21 cellular contexts compared by ENCODE assay signal in the genomic region with DNA sequence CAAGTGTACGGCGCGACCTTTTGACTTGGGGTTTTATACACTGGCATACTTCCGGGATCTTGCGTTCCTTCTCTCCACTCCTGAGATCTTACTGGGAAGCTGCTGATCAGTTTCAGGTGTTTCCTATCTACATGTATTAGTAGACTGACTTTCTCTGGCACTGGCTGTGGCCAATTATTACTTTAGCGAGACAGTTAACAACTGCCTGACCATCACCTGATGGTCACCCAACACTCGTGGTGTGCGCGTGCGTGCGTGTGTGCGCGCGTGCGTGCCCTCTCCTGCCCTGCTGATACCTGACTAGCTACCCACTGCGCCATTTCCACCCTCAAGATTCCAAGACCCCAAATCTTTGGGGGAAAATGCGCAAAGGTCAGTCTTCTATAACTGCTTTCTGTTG.
"Had no signal": no experiment of that assay in that cellular context is flagged by ENCODE, and none has a peak within 500 bp of the region (broad histone marks: within the 10 kb centered on the region; RNA-seq: fewer than 3 reads in every experiment).

No MANE protein-coding gene starts in this region.

- ATAC-seq: activated CD8-positive, alpha-beta memory T cell treated with anti-CD3 and anti-CD28 coated beads, Interleukin-2, amount 10 ng/mL, durations not matched to agents 7 days and 5 days had no signal

- FAIRE-seq: TTC549 had no signal

- H3K27ac Mint-ChIP-seq: activated B cell treated with CpG ODN at 0.5 μM for 24 hours; activated CD4-positive, alpha-beta T cell treated with anti-CD3 and anti-CD28 coated beads, Interleukin-2, amount 10 ng/mL, durations not matched to agents 24 days and 14 days; activated CD8-positive, alpha-beta memory T cell treated with anti-CD3 and anti-CD28 coated beads, Interleukin-2, amount 10 ng/mL, durations not matched to agents 7 days and 5 days; activated naive CD4-positive, alpha-beta T cell treated with anti-CD3 and anti-CD28 coated beads, Interleukin-2, amount 50 U/mL, for 24 hours; activated T-cell treated with anti-CD3 and anti-CD28 coated beads, Interleukin-2, amount 50 U/mL, for 24 hours; activated T-helper 1 cell treated with anti-CD3 and anti-CD28 coated beads, Interleukin-12 subunit alpha, Interleukin-12 subunit beta, Interleukin-2, Interleukin-4 antibody, amounts not matched to agents 30 ng/mL and 10 ng/mL and 1 ng/mL, durations not matched to agents 14 hours and 24 hours and 36 hours had no signal

- H3K27me3 Mint-ChIP-seq: activated B cell treated with CpG ODN at 0.5 μM for 24 hours; activated naive CD4-positive, alpha-beta T cell treated with anti-CD3 and anti-CD28 coated beads, Interleukin-2, amount 50 U/mL, for 24 hours; central memory CD8-positive, alpha-beta T cell had no signal

- H3K4me1 Mint-ChIP-seq: activated B cell treated with CpG ODN at 0.5 μM for 24 hours; activated CD8-positive, alpha-beta memory T cell treated with anti-CD3 and anti-CD28 coated beads, Interleukin-2, amount 10 ng/mL, durations not matched to agents 7 days and 5 days; activated naive CD4-positive, alpha-beta T cell treated with anti-CD3 and anti-CD28 coated beads, Interleukin-2, amount 50 U/mL, for 24 hours; central memory CD8-positive, alpha-beta T cell had no signal

- H3K36me3 Mint-ChIP-seq: activated naive CD4-positive, alpha-beta T cell treated with anti-CD3 and anti-CD28 coated beads, Interleukin-2, amount 50 U/mL, for 24 hours had no signal

- H3K4me3 ChIP-seq: PC-9 had no signal

- H3K27ac ChIP-seq: PC-9 had no signal

- H3K9me3 Mint-ChIP-seq: activated B cell treated with CpG ODN at 0.5 μM for 24 hours; activated naive CD4-positive, alpha-beta T cell treated with anti-CD3 and anti-CD28 coated beads, Interleukin-2, amount 50 U/mL, for 24 hours; activated T-cell treated with anti-CD3 and anti-CD28 coated beads, Interleukin-2, amount 50 U/mL, for 24 hours; central memory CD8-positive, alpha-beta T cell had no signal

- DNase-seq: activated B cell treated with CpG ODN at 0.5 μM for 24 hours; activated CD4-positive, alpha-beta T cell treated with anti-CD3 and anti-CD28 coated beads for 1 hour; activated CD4-positive, alpha-beta T cell treated with anti-CD3 and anti-CD28 coated beads, Interleukin-2, amount 10 ng/mL, durations not matched to agents 24 days and 14 days; activated CD4-positive, alpha-beta T cell treated with anti-CD3 and anti-CD28 coated beads, Interleukin-2, amount 50 U/mL, for 48 hours; activated CD8-positive, alpha-beta memory T cell treated with anti-CD3 and anti-CD28 coated beads, Interleukin-2, amount 10 ng/mL, durations not matched to agents 7 days and 5 days; activated effector memory CD4-positive, alpha-beta T cell treated with Interleukin-2 at 50 U/mL for 16 hours; activated naive CD4-positive, alpha-beta T cell; activated T-cell treated with anti-CD3 and anti-CD28 coated beads, Interleukin-2, amount 50 U/mL, for 24 hours; aorta; Karpas-422; NCI-H1436 treated with DMSO at 0.1 percent for 48 hours; NCI-H187; NCI-H510A treated with DMSO at 0.1 percent for 48 hours; SIG-M5; T-helper 2 cell; T1000 had no signal

- H3K4me3 Mint-ChIP-seq: activated B cell treated with CpG ODN at 0.5 μM for 24 hours; activated CD4-positive, alpha-beta T cell treated with anti-CD3 and anti-CD28 coated beads, Interleukin-2, amount 10 ng/mL, durations not matched to agents 24 days and 14 days; activated CD8-positive, alpha-beta memory T cell treated with anti-CD3 and anti-CD28 coated beads, Interleukin-2, amount 10 ng/mL, durations not matched to agents 7 days and 5 days; activated naive CD4-positive, alpha-beta T cell treated with anti-CD3 and anti-CD28 coated beads, Interleukin-2, amount 50 U/mL, for 24 hours; activated T-cell treated with anti-CD3 and anti-CD28 coated beads, Interleukin-2, amount 50 U/mL, for 24 hours; activated T-helper 1 cell treated with anti-CD3 and anti-CD28 coated beads, Interleukin-12 subunit alpha, Interleukin-12 subunit beta, Interleukin-2, Interleukin-4 antibody, amounts not matched to agents 30 ng/mL and 10 ng/mL and 1 ng/mL, durations not matched to agents 14 hours and 24 hours and 36 hours; central memory CD8-positive, alpha-beta T cell had no signal
